ENCODE assay signal across 9 cellular contexts in genomic region chr1:211335507-211336157, GRCh38. TPM values are rescaled to one million over a fixed set of nuclear protein-coding genes. Genes with fewer than 3 reads are reported as not detected.
DNase-seq lines count a peak whose midpoint lies in the region; ATAC-seq and TF ChIP-seq lines count a peak whose summit lies in the region.
"Had no signal": no experiment of that assay in that cellular context is flagged by ENCODE, and none has a peak within 500 bp of the region (broad histone marks: within the 10 kb centered on the region; RNA-seq: fewer than 3 reads in every experiment).

No MANE protein-coding gene starts in this region.

- BruUV-seq in OCI-LY7 (replicated peaks; lab: Mats Ljungman, UMichigan) (no TSS peak), A673 (replicated peaks; lab: Mats Ljungman, UMichigan) (no TSS peak)

- POLR2A ChIA-PET in OCI-LY7 (lab: Charles Lee): interaction anchor here (0.6 to 4.7 kb wide), 10 partner anchors 6 to 1239 kb away, joined by 3 to 39 read pairs (median 4); partner anchors contain the start of gene TRAF5
- POLR2A ChIA-PET in A673 (lab: Charles Lee; ENCODE audit: low non-redundant PET): no interaction called here

- peaks cover 83% of the 10 kb centered on the region for H3K79me2 ChIP-seq in OCI-LY7 (ENCODE audit: insufficient read depth, low read depth, low read length)

- DNase-seq in activated CD8-positive, alpha-beta memory T cell treated with anti-CD3 and anti-CD28 coated beads, Interleukin-2, amount 50 U/mL, for 48 hours: peak; percentile 52
- no peak for DNase-seq in activated CD8-positive, alpha-beta memory T cell treated with anti-CD3 and anti-CD28 coated beads for 24 hours
- peak; percentile 84 for DNase-seq in OCI-LY7 (ENCODE audit: low spot score)
- peak; percentile 87 for DNase-seq in spleen
- DNase-seq in A673 (ENCODE audit: low spot score): no peak
- no peak for DNase-seq in RKO (ENCODE audit: low spot score)
- DNase-seq in aorta: no peak

- no peaks in the 10 kb centered on the region for H3K9me3 ChIP-seq in OCI-LY7 (ENCODE audit: low read length)
- H3K9me3 ChIP-seq in spleen: no peaks in the 10 kb centered on the region
- H3K9me3 ChIP-seq in A673 (ENCODE audit: low read depth, low read length, poor library complexity, severe bottlenecking): no peaks in the 10 kb centered on the region
- no peaks in the 10 kb centered on the region for H3K9me3 ChIP-seq in aorta (ENCODE audit: control insufficient read depth, low read length)
- H3K9me3 ChIP-seq: thoracic aorta had no signal

- H3K36me3 ChIP-seq in OCI-LY7 (ENCODE audit: insufficient read depth, low read length) (0 out of 2 replicates have a peak, but pooled peaks cover 4% of the 10 kb centered on the region), spleen (peaks cover 0 to 13% (median 0%) of the 10 kb centered on the region in 6 donors), A673 (ENCODE audit: insufficient read depth, low read length, poor library complexity, severe bottlenecking) (no peaks in the 10 kb centered on the region), aorta (ENCODE audit: control insufficient read depth in 1 of 2, insufficient read depth in 2 of 2, low read length in 1 of 2) (peaks cover 0 to 2% of the 10 kb centered on the region in 2 donors)
- H3K36me3 ChIP-seq: thoracic aorta had no signal

- no peaks in the 10 kb centered on the region for H3K9me2 ChIP-seq in OCI-LY7 (ENCODE audit: insufficient read depth, low read length)

- no peak overlapping the region for H2AFZ ChIP-seq in OCI-LY7 (ENCODE audit: low read length)

- peak overlapping the region; percentile 86 for H3K4me2 ChIP-seq in OCI-LY7 (ENCODE audit: low read length)

- peak overlapping the region; percentile 87 for H3K27ac ChIP-seq in OCI-LY7 (ENCODE audit: low read depth, low read length, poor library complexity, severe bottlenecking)
- H3K27ac ChIP-seq in spleen: peak overlapping the region; percentile 51 to 96 (median 79)
- no peak overlapping the region for H3K27ac ChIP-seq in A673 (ENCODE audit: low read depth, low read length, poor library complexity, severe bottlenecking)
- H3K27ac ChIP-seq in aorta (ENCODE audit: low read depth in 1 of 2, low read length in 2 of 2): no peak overlapping the region
- H3K27ac ChIP-seq: thoracic aorta had no signal

- H3K4me1 ChIP-seq in OCI-LY7 (ENCODE audit: insufficient read depth, low read length, poor library complexity, severe bottlenecking) (peaks cover 90% of the 10 kb centered on the region), spleen (peaks cover 42 to 100% (median 97%) of the 10 kb centered on the region in 6 donors), A673 (ENCODE audit: insufficient read depth, low read length, poor library complexity, severe bottlenecking) (no peaks in the 10 kb centered on the region), aorta (ENCODE audit: control insufficient read depth in 1 of 2, insufficient read depth in 2 of 2, low read length in 2 of 2) (peaks cover 0 to 15% of the 10 kb centered on the region in 2 donors)

- CTCF ChIA-PET in OCI-LY7 (lab: Charles Lee; ENCODE audit: unreplicated experiment) (interaction anchor here (1.2 to 4.4 kb wide), 2 partner anchors 8 to 12 kb away, joined by 4 to 38 read pairs; partner anchors contain the start of gene TRAF5), A673 (lab: Charles Lee) (no interaction called here)

- ATAC-seq in HG02798 (IDR thresholded peaks at IDR 0.05; ENCODE audit: poor library complexity, unreplicated experiment): peak; percentile 83
- no peak for ATAC-seq in aorta (ENCODE audit: low FRiP score)

- H3K27me3 ChIP-seq in spleen (replicated peaks in 1 of 7) (no peaks in the 10 kb centered on the region), A673 (replicated peaks; ENCODE audit: insufficient read depth, low read depth, low read length, poor library complexity) (no peaks in the 10 kb centered on the region), aorta (ENCODE audit: control insufficient read depth in 1 of 2, insufficient read depth in 2 of 2, low read length in 1 of 2) (no peaks in the 10 kb centered on the region)

- TF ChIP-seq CTCF in OCI-LY7 (conservative IDR thresholded peaks at IDR 0.05; ENCODE audit: low read length) (no peak), spleen (IDR thresholded peaks at IDR 0.05 in 8 of 11, conservative IDR thresholded peaks at IDR 0.05 in 3 of 11) (no peak), A673 (conservative IDR thresholded peaks at IDR 0.05; ENCODE audit: low read depth, low read length) (no peak)

- H3K4me3 ChIP-seq in OCI-LY7 (ENCODE audit: low read depth, low read length, poor library complexity, severe bottlenecking) (peak overlapping the region; percentile 56), spleen (peak overlapping the region in 4 of 8 donors; percentile 2 to 43 (median 4)), A673 (ENCODE audit: low read depth, low read length, poor library complexity, severe bottlenecking) (no peak overlapping the region), aorta (ENCODE audit: low read length in 2 of 2) (no peak overlapping the region)
- H3K4me3 ChIP-seq: thoracic aorta had no signal

- no peaks in the 10 kb centered on the region for H4K20me1 ChIP-seq in OCI-LY7 (ENCODE audit: insufficient read depth, low read length)

- 22 to 35% (median 32%) methylated on average over 3 of the region's 3 CpGs for WGBS in spleen, 5 donors
- 84 to 88% methylated on average over 3 of the region's 3 CpGs for WGBS in aorta, 2 donors

- intact Hi-C loops in OCI-LY7 (cut with micrococcal nuclease; ENCODE audit: unreplicated experiment): loop anchor here (2.0 kb wide), 1 partner anchor 17 kb away; no protein-coding TSS in a partner anchor
- intact Hi-C loops in spleen (cut with DNase I; ENCODE audit: low total_unique reads): loop anchor here (10.0 kb wide), 1 partner anchor 49 kb away; no protein-coding TSS in a partner anchor
- intact Hi-C loops in A673 (cut with micrococcal nuclease; ENCODE audit: unreplicated experiment): no loop called here
- intact Hi-C loops in aorta (cut with DNase I): no loop called here

- TF ChIP-seq POLR2A in spleen (IDR thresholded peaks at IDR 0.05): no peak

RNA-seq across cellular contexts. Expression of gene TRAF5, which starts 9.0 kb away (rescaled TPM):
- total RNA-seq in OCI-LY7 (2014; rRNA removed; shearing (Covaris generic)): 23.0 and 24.2 TPM in 2 replicates
- total RNA-seq in OCI-LY7 (2022) (54.4 and 61.1 TPM in 2 replicates), spleen (10 to 100 TPM; 44.3 to 69.6 (median 53.6) TPM), A673 (2021) (7.1 and 8.7 TPM in 2 replicates), aorta (10 to 100 TPM; 51.5 to 54.9 TPM)
- polyA plus RNA-seq in spleen (10 to 100 TPM; 34.9 to 59.4 (median 39.3) TPM), aorta (10 to 100 TPM in 1 of 2 donors, 1 to 10 TPM in 1; 9.0 to 59.5 TPM)

Comparison
In these comparisons a context has a peak if more than half of its experiments do, and no peak if none do; other contexts are left out.
1. DNase-seq: peak in activated CD8-positive, alpha-beta memory T cell treated with anti-CD3 and anti-CD28 coated beads, Interleukin-2, amount 50 U/mL, for 48 hours (single experiment), OCI-LY7 (single experiment) and spleen (single experiment); none in activated CD8-positive, alpha-beta memory T cell treated with anti-CD3 and anti-CD28 coated beads for 24 hours (single experiment), A673 (single experiment), RKO (single experiment) and aorta (0 of 2).
2. H3K27ac ChIP-seq: peak in OCI-LY7 (single experiment) and spleen (8 of 8); none in A673 (single experiment) and aorta (0 of 2).
3. intact Hi-C loops: an anchor here in OCI-LY7 (2.0 kb wide) and spleen (10.0 kb wide); none called in A673 and aorta.